9 cellular contexts compared by ENCODE assay signal in the genomic region with DNA sequence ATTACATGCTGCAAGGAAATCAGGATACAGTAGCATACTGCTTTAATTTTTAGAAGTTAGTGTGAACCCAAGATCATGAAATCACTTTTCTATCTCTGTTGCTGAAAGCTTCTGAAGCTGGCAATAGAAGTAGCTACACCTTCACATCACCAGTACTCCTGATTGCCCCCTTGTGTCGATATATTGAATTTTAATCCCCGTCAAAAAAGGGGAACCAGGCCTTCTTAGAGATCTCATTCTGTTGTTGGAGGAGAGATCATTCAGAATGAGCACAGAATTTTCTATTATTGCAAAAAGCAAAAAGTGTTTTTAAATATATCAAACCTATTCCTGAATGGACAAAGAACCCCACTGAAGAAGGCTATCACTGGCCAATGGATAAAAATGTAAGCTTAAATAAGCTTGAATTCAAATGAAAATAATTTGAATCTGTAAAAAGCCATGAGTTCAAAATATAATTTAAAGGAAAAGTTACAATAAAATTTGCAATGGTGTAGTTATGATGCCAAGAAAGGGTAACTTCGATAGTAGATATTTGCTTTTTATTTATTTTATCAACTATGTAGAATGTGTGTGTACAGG. TPM values are rescaled to one million over a fixed set of nuclear protein-coding genes. Genes with fewer than 3 reads are reported as not detected.
DNase-seq lines count a peak whose midpoint lies in the region; ATAC-seq, FAIRE-seq and TF ChIP-seq lines count a peak whose summit lies in the region.
"Had no signal": no experiment of that assay in that cellular context is flagged by ENCODE, and none has a peak within 500 bp of the region (broad histone marks: within the 10 kb centered on the region; RNA-seq: fewer than 3 reads in every experiment).

No MANE protein-coding gene starts in this region.

- DNase-seq in left ventricle myocardium inferior (no peak), right atrium auricular region (ENCODE audit: low spot score) (no peak), NCI-H1105 treated with DMSO at 0.1 percent for 48 hours (lab: John Stamatoyannopoulos, UW) (peak; percentile 42), astrocyte (ENCODE audit: low read depth) (peak; percentile 2), cardiac septum (ENCODE audit: low spot score) (no peak)
- DNase-seq in stimulated activated CD4-positive, alpha-beta T cell treated with anti-CD3 and anti-CD28 coated beads, Interleukin-2, amount 100 ng/mL, for 24 hours: no peak

- H3K4me1 ChIP-seq in left ventricle myocardium inferior (no peaks in the 10 kb centered on the region), right atrium auricular region (no peaks in the 10 kb centered on the region), astrocyte (ENCODE audit: insufficient read depth, low read length) (no peaks in the 10 kb centered on the region)

- no peak overlapping the region for H3K4me3 ChIP-seq in left ventricle myocardium inferior
- no peak overlapping the region for H3K4me3 ChIP-seq in right atrium auricular region
- no peak overlapping the region for H3K4me3 ChIP-seq in astrocyte (ENCODE audit: insufficient read depth, low read depth, low read length)

- FAIRE-seq in astrocyte (lab: Jason Lieb, UNC): no peak
- FAIRE-seq: colon had no signal

- H3K9me3 Mint-ChIP-seq in astrocyte (ENCODE audit: unreplicated experiment) (no peaks in the 10 kb centered on the region), nephron (no peaks in the 10 kb centered on the region)

- no peaks in the 10 kb centered on the region for H3K27me3 Mint-ChIP-seq in astrocyte (ENCODE audit: low read depth, unreplicated experiment)
- no peaks in the 10 kb centered on the region for H3K27me3 Mint-ChIP-seq in nephron (ENCODE audit: low read depth)

- no peaks in the 10 kb centered on the region for H3K36me3 ChIP-seq in left ventricle myocardium inferior
- no peaks in the 10 kb centered on the region for H3K36me3 ChIP-seq in right atrium auricular region
- H3K36me3 ChIP-seq in astrocyte (ENCODE audit: insufficient read depth, low read length): no peaks in the 10 kb centered on the region

- H3K79me2 ChIP-seq in astrocyte (ENCODE audit: insufficient read depth, low read length): no peaks in the 10 kb centered on the region

- H3K4me3 Mint-ChIP-seq in astrocyte (ENCODE audit: unreplicated experiment) (no peak overlapping the region), nephron (no peak overlapping the region)

- H3K9me3 ChIP-seq in left ventricle myocardium inferior (replicated peaks) (no peaks in the 10 kb centered on the region), right atrium auricular region (no peaks in the 10 kb centered on the region), astrocyte (ENCODE audit: insufficient read depth, low read depth, low read length) (no peaks in the 10 kb centered on the region)

- H3K36me3 Mint-ChIP-seq in astrocyte (ENCODE audit: low read depth, unreplicated experiment) (no peaks in the 10 kb centered on the region), nephron (ENCODE audit: low read depth) (no peaks in the 10 kb centered on the region)

- no peak overlapping the region for H3K9ac ChIP-seq in astrocyte (ENCODE audit: low read length)

- H2AFZ ChIP-seq in astrocyte (ENCODE audit: low read depth, low read length): no peak overlapping the region

- no peaks in the 10 kb centered on the region for H4K20me1 ChIP-seq in astrocyte (ENCODE audit: insufficient read depth, low read length)

- no peaks in the 10 kb centered on the region for H3K4me1 Mint-ChIP-seq in astrocyte (ENCODE audit: low read depth, unreplicated experiment)
- no peaks in the 10 kb centered on the region for H3K4me1 Mint-ChIP-seq in nephron

- no peak overlapping the region for H3K27ac Mint-ChIP-seq in astrocyte (ENCODE audit: unreplicated experiment)
- no peak overlapping the region for H3K27ac Mint-ChIP-seq in nephron

- H3K27ac ChIP-seq in left ventricle myocardium inferior (replicated peaks) (no peak overlapping the region), right atrium auricular region (no peak overlapping the region), astrocyte (ENCODE audit: low read depth, low read length) (no peak overlapping the region)

- H3K4me2 ChIP-seq in astrocyte (ENCODE audit: low read length): no peak overlapping the region

- H3K27me3 ChIP-seq in left ventricle myocardium inferior (ENCODE audit: low read depth): no peaks in the 10 kb centered on the region
- no peaks in the 10 kb centered on the region for H3K27me3 ChIP-seq in right atrium auricular region
- H3K27me3 ChIP-seq in astrocyte (ENCODE audit: insufficient read depth, low read length): no peaks in the 10 kb centered on the region

- intact Hi-C loops in left ventricle myocardium inferior (cut with micrococcal nuclease) (no loop called here), cardiac septum (cut with DNase I) (no loop called here)

- TF ChIP-seq CTCF in left ventricle myocardium inferior (IDR thresholded peaks at IDR 0.05; ENCODE audit: borderline replicate concordance): peak; percentile 36
- peak in 1 of 2 donors; percentile 46 for TF ChIP-seq CTCF in right atrium auricular region (IDR thresholded peaks at IDR 0.05)
- peak; percentile 42 for TF ChIP-seq CTCF in astrocyte (IDR thresholded peaks at IDR 0.05; ENCODE audit: insufficient read depth, low read depth, low read length)
- TF ChIP-seq CTCF in nephron (IDR thresholded peaks at IDR 0.05; ENCODE audit: unreplicated experiment in 3 of 3): peak; percentile 45 to 65 (median 48)

- peak; percentile 83 for ATAC-seq in HG02759 (IDR thresholded peaks at IDR 0.05; ENCODE audit: unreplicated experiment)

RNA-seq across cellular contexts. Expression of gene TEX47, which starts 39.7 kb away (rescaled TPM):
- total RNA-seq in left ventricle myocardium inferior (not detected), right atrium auricular region (not detected), astrocyte (not detected in 2 replicates), cardiac septum (0.24 TPM)

Comparison
In these comparisons a context has a peak if more than half of its experiments do, and no peak if none do; other contexts are left out.
1. DNase-seq: peak in NCI-H1105 treated with DMSO at 0.1 percent for 48 hours (single experiment) and astrocyte (single experiment); none in left ventricle myocardium inferior (single experiment), right atrium auricular region (single experiment), stimulated activated CD4-positive, alpha-beta T cell treated with anti-CD3 and anti-CD28 coated beads, Interleukin-2, amount 100 ng/mL, for 24 hours (0 of 2) and cardiac septum (single experiment).